Comparison of ENCODE assay signal across 13 cellular contexts in the genomic region with DNA sequence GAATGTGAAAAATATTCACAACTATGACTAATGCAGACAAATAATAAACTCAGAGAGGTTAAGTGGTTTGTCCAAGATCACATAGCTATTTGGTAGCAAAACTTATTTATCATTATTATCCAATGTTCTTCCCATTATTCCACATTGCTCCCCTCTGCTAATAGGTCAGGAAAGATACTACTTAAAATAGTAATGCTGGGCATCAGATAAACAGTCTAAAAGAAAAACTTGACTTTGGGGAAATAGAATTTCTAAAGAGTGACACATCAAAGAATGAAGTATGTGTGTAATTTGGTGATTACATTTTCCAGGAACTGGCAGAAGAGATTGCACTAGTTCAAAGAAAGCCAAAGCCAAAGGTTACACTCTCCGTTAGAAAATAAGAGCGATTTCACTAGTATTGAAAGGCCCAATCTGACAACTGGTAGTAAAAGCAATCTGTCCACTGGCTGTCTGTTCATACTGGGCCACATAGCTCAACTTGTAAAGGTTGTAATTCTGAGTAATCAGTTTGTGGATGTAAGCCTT.
DNase-seq lines count a peak whose midpoint lies in the region; ATAC-seq lines count a peak whose summit lies in the region.
"Had no signal": no experiment of that assay in that cellular context is flagged by ENCODE, and none has a peak within 500 bp of the region (broad histone marks: within the 10 kb centered on the region; RNA-seq: fewer than 3 reads in every experiment).

No MANE protein-coding gene starts in this region.

- H3K27me3 Mint-ChIP-seq in activated naive CD8-positive, alpha-beta T cell treated with anti-CD3 and anti-CD28 coated beads, Interleukin-2, amount 10 ng/mL, durations not matched to agents 7 days and 5 days = no peaks in the 10 kb centered on the region

- H3K4me1 Mint-ChIP-seq in activated naive CD8-positive, alpha-beta T cell treated with anti-CD3 and anti-CD28 coated beads, Interleukin-2, amount 10 ng/mL, durations not matched to agents 7 days and 5 days = peaks cover 26% of the 10 kb centered on the region

- DNase-seq in ACHN (peak; percentile 2), HCEC 1CT (peak; percentile 76), kidney glomerular epithelial cell (lab: John Stamatoyannopoulos, UW) (peak; percentile 7), SW 1271 (lab: John Stamatoyannopoulos, UW) (no peak), SJCRH30 (no peak), iPS-NIHi11 (ENCODE audit: low spot score) (no peak)
- DNase-seq in activated naive CD8-positive, alpha-beta T cell treated with anti-CD3 and anti-CD28 coated beads, Interleukin-2, amount 10 ng/mL, durations not matched to agents 7 days and 5 days = no peak
- DNase-seq in stimulated activated naive CD4-positive, alpha-beta T cell treated with Interleukin-2 at 50 U/mL for 16 hours (lab: John Stamatoyannopoulos, UW) = no peak
- DNase-seq: activated CD8-positive, alpha-beta memory T cell treated with anti-CD3 and anti-CD28 coated beads for 24 hours; cortex of kidney; NCI-H187 treated with DMSO at 0.1 percent for 48 hours; uterus had no signal

- no peaks in the 10 kb centered on the region for H3K36me3 ChIP-seq in SJCRH30
- H3K36me3 ChIP-seq: HAP-1, uterus had no signal

- POLR2A ChIA-PET in activated naive CD8-positive, alpha-beta T cell treated with anti-CD3 and anti-CD28 coated beads, Interleukin-2, amount 10 ng/mL, durations not matched to agents 7 days and 5 days (lab: Charles Lee) = interaction anchor here (1.1 kb wide), 1 partner anchor 21 kb away, joined by 4 read pairs; no protein-coding TSS in a partner anchor

- H3K4me3 Mint-ChIP-seq in activated naive CD8-positive, alpha-beta T cell treated with anti-CD3 and anti-CD28 coated beads, Interleukin-2, amount 10 ng/mL, durations not matched to agents 7 days and 5 days = peak overlapping the region; percentile 62

- peak; percentile 90 for ATAC-seq in activated naive CD8-positive, alpha-beta T cell treated with anti-CD3 and anti-CD28 coated beads, Interleukin-2, amount 10 ng/mL, durations not matched to agents 7 days and 5 days (ENCODE audit: low read depth)

- H3K4me3 ChIP-seq in SJCRH30 = no peak overlapping the region
- H3K4me3 ChIP-seq: HAP-1, uterus had no signal

- no peaks in the 10 kb centered on the region for H3K27me3 ChIP-seq in SJCRH30
- H3K27me3 ChIP-seq: uterus had no signal

- H3K4me1 ChIP-seq in SJCRH30 = peaks cover 7% of the 10 kb centered on the region; the same call in 1 of the 2 replicates
- H3K4me1 ChIP-seq: HAP-1 had no signal

- peaks cover 2% of the 10 kb centered on the region for H3K36me3 Mint-ChIP-seq in activated naive CD8-positive, alpha-beta T cell treated with anti-CD3 and anti-CD28 coated beads, Interleukin-2, amount 10 ng/mL, durations not matched to agents 7 days and 5 days

- peak overlapping the region; percentile 78 for H3K27ac Mint-ChIP-seq in activated naive CD8-positive, alpha-beta T cell treated with anti-CD3 and anti-CD28 coated beads, Interleukin-2, amount 10 ng/mL, durations not matched to agents 7 days and 5 days

- in situ Hi-C loops in ACHN (cut with HindIII; ENCODE audit: low pct_ligation_motif_present, low pct_unique_long_range_greater_than_20kb, low sequenced_read_pairs) = no loop called here

- no peak overlapping the region for H3K27ac ChIP-seq in SJCRH30
- H3K27ac ChIP-seq: uterus had no signal

- no peaks in the 10 kb centered on the region for H3K9me3 ChIP-seq in SJCRH30 (replicated peaks)
- H3K9me3 ChIP-seq: HAP-1, uterus had no signal

- peaks cover 3% of the 10 kb centered on the region for H3K9me3 Mint-ChIP-seq in activated naive CD8-positive, alpha-beta T cell treated with anti-CD3 and anti-CD28 coated beads, Interleukin-2, amount 10 ng/mL, durations not matched to agents 7 days and 5 days

Comparison
In these comparisons a context has a peak if more than half of its experiments do, and no peak if none do; other contexts are left out.
1. DNase-seq: peak in ACHN (single experiment), HCEC 1CT (single experiment) and kidney glomerular epithelial cell (single experiment); none in activated naive CD8-positive, alpha-beta T cell treated with anti-CD3 and anti-CD28 coated beads, Interleukin-2, amount 10 ng/mL, durations not matched to agents 7 days and 5 days (single experiment), SW 1271 (0 of 2), SJCRH30 (0 of 2), stimulated activated naive CD4-positive, alpha-beta T cell treated with Interleukin-2 at 50 U/mL for 16 hours (single experiment) and iPS-NIHi11 (single experiment).